In the genomic region with DNA sequence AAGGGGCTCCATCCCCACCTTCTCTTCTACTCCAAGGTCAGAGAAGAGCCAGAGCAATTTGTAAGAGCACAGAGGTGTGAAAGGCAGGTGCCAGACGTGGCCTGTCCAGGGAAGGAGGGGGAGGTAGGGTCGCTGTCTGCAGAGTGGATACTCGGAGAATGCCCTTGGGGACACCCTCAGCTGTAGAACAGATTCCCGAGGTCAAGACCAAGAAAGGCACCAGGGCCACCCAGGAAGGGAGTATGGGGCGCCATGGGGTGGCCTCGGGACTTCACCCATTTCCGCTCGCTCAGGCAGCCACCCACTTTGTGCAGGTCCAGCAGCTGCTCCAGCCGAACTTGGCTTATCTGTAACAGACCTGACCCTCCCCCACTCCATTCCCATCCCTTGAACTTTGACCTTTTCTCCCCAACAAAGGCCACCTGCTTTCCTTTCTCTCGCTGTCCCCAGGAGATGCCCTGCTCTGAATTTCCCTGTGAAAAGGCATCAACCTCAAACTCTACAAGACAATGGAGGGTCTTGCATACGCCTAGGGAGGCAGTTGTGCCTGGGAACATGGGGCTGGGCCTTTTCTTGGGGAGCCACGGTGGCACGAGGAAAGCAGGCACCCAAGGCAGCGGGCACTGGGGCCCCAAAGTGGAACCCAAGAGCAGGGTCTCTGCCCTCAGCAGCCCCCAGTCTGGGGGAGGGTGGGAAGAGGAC, we compare ENCODE assay signal across 1 cellular context.
TF ChIP-seq lines count a peak whose summit lies in the region.

No MANE protein-coding gene starts in this region.

TF ChIP-seq in HepG2, 621 proteins besides CTCF, POLR2A, EP300 and RAD21 (continued from another document and continues in another):
- TF ChIP-seq CSRNP2 (CRISPR knock-in tag; conservative IDR thresholded peaks at IDR 0.05; ENCODE audit: low read depth): no peak
- no peak for TF ChIP-seq ZNF879 (CRISPR knock-in tag; IDR thresholded peaks at IDR 0.05)
- TF ChIP-seq RBM39 (IDR thresholded peaks at IDR 0.05; ENCODE audit: low read depth, low read length, poor library complexity, severe bottlenecking): no peak
- TF ChIP-seq RNF2 (conservative IDR thresholded peaks at IDR 0.05; ENCODE audit: low read depth): no peak
- no peak for TF ChIP-seq ZNF549 (CRISPR knock-in tag; IDR thresholded peaks at IDR 0.05)
- TF ChIP-seq ZNF670 (CRISPR knock-in tag; IDR thresholded peaks at IDR 0.05; ENCODE audit: borderline replicate concordance): no peak
- TF ChIP-seq ZNF550 (CRISPR knock-in tag; IDR thresholded peaks at IDR 0.05; ENCODE audit: borderline replicate concordance): no peak
- TF ChIP-seq ZNF780A (CRISPR knock-in tag; IDR thresholded peaks at IDR 0.05): no peak
- TF ChIP-seq ZNF431 (CRISPR knock-in tag; IDR thresholded peaks at IDR 0.05; ENCODE audit: borderline replicate concordance, low read depth): no peak
- TF ChIP-seq TFDP2 (CRISPR knock-in tag; IDR thresholded peaks at IDR 0.05): no peak
- no peak for TF ChIP-seq ZNF329 (CRISPR knock-in tag; IDR thresholded peaks at IDR 0.05; ENCODE audit: low read depth)
- no peak for TF ChIP-seq ZBTB8A (CRISPR knock-in tag; IDR thresholded peaks at IDR 0.05; ENCODE audit: borderline replicate concordance, low read depth)
- no peak for TF ChIP-seq SIX1 (CRISPR knock-in tag; IDR thresholded peaks at IDR 0.05; ENCODE audit: borderline replicate concordance)
- no peak for TF ChIP-seq ZBTB46 (CRISPR knock-in tag; IDR thresholded peaks at IDR 0.05; ENCODE audit: borderline replicate concordance)
- peak; percentile 56; the same call in 1 of the 2 replicates for TF ChIP-seq ZNF609 (CRISPR knock-in tag; IDR thresholded peaks at IDR 0.05; ENCODE audit: borderline replicate concordance)
- TF ChIP-seq HOMEZ (CRISPR knock-in tag; IDR thresholded peaks at IDR 0.05; ENCODE audit: low read depth): 0 out of 2 replicates have a peak, but pooled peaks have one; percentile 13
- TF ChIP-seq, protein P1, sequence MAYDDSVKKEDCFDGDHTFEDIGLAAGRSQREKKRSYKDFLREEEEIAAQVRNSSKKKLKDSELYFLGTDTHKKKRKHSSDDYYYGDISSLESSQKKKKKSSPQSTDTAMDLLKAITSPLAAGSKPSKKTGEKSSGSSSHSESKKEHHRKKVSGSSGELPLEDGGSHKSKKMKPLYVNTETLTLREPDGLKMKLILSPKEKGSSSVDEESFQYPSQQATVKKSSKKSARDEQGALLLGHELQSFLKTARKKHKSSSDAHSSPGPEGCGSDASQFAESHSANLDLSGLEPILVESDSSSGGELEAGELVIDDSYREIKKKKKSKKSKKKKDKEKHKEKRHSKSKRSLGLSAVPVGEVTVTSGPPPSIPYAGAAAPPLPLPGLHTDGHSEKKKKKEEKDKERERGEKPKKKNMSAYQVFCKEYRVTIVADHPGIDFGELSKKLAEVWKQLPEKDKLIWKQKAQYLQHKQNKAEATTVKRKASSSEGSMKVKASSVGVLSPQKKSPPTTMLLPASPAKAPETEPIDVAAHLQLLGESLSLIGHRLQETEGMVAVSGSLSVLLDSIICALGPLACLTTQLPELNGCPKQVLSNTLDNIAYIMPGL (CRISPR knock-in tag; IDR thresholded peaks at IDR 0.05; ENCODE audit: borderline replicate concordance in 1 of 2, low read depth in 1 of 2): no peak
- peak; percentile 68; the same call in 1 of the 2 replicates for TF ChIP-seq KLF13 (CRISPR knock-in tag; IDR thresholded peaks at IDR 0.05)
- no peak for TF ChIP-seq GRHL1 (CRISPR knock-in tag; conservative IDR thresholded peaks at IDR 0.05)
- TF ChIP-seq MATR3 (CRISPR knock-in tag; IDR thresholded peaks at IDR 0.05): no peak
- peak; percentile 55; the same call in 1 of the 2 replicates for TF ChIP-seq HOXD1 (CRISPR knock-in tag; IDR thresholded peaks at IDR 0.05)
- peak; percentile 74 for TF ChIP-seq HDAC2 (CRISPR knock-in tag; IDR thresholded peaks at IDR 0.05)
- TF ChIP-seq, protein P2, sequence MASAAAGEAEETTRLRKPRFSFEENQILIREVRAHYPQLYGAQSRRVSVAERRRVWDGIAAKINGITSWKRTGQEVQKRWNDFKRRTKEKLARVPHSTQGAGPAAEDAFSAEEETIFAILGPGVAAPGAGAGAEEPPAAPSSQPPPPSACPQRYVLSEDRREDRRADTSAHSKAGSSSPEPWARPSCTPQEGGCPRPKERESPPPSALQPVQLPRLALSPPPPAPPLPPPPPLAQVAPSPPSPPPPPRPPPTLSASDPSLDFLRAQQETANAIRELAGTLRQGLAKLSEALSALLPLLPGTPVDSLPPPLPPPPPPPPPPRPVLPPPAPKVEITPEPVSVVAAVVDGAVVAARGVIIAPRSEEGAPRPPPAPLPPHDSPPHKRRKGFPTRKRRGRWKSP (CRISPR knock-in tag; IDR thresholded peaks at IDR 0.05): 0 out of 2 replicates have a peak, but pooled peaks have one; percentile 48
- TF ChIP-seq PHB2 (IDR thresholded peaks at IDR 0.05; ENCODE audit: partially characterized antibody): no peak
- no peak for TF ChIP-seq FUBP1 (CRISPR knock-in tag; IDR thresholded peaks at IDR 0.05; ENCODE audit: borderline replicate concordance)
- peak; percentile 27 for TF ChIP-seq TEAD3 (CRISPR knock-in tag; optimal IDR thresholded peaks at IDR 0.05; ENCODE audit: borderline replicate concordance)
- no peak for TF ChIP-seq YEATS2 (CRISPR knock-in tag; IDR thresholded peaks at IDR 0.05; ENCODE audit: borderline replicate concordance)
- TF ChIP-seq THAP11 (CRISPR knock-in tag; IDR thresholded peaks at IDR 0.05): no peak; the same call in 1 of the 2 replicates
- TF ChIP-seq ZKSCAN8 (CRISPR knock-in tag; IDR thresholded peaks at IDR 0.05; ENCODE audit: borderline replicate concordance): no peak
- no peak for TF ChIP-seq RAD51 (IDR thresholded peaks at IDR 0.05; ENCODE audit: borderline replicate concordance)
- TF ChIP-seq THAP8 (CRISPR knock-in tag; IDR thresholded peaks at IDR 0.05; ENCODE audit: borderline replicate concordance): no peak
- TF ChIP-seq IKZF5 (CRISPR knock-in tag; IDR thresholded peaks at IDR 0.05): peak; percentile 29; the same call in 1 of the 2 replicates
- TF ChIP-seq ZNF24 (IDR thresholded peaks at IDR 0.05): no peak
